In genomic region chr2:159256159-159256558, GRCh38 we compare ENCODE assay signal across 2 cellular contexts.
TF ChIP-seq lines count a peak whose summit lies in the region.

No MANE protein-coding gene starts in this region.

TF ChIP-seq in IMR-90, 13 proteins besides CTCF, POLR2A, EP300 and RAD21:
- TF ChIP-seq CHD1 (IDR thresholded peaks at IDR 0.05; ENCODE audit: low read depth, low read length), result no peak
- no peak for TF ChIP-seq MXI1 (IDR thresholded peaks at IDR 0.05; ENCODE audit: borderline replicate concordance, low read depth, low read length)
- TF ChIP-seq MAZ (IDR thresholded peaks at IDR 0.05; ENCODE audit: borderline replicate concordance, low read depth, low read length), result no peak
- TF ChIP-seq RCOR1 (IDR thresholded peaks at IDR 0.05; ENCODE audit: insufficient replicate concordance, low read length), result peak; percentile 29
- no peak for TF ChIP-seq ELK1 (IDR thresholded peaks at IDR 0.05; ENCODE audit: borderline replicate concordance, low read depth, low read length)
- no peak for TF ChIP-seq SMC3 (IDR thresholded peaks at IDR 0.05; ENCODE audit: low read depth, low read length)
- peak; percentile 35; the same call in 1 of the 2 replicates for TF ChIP-seq BHLHE40 (IDR thresholded peaks at IDR 0.05; ENCODE audit: low read depth, low read length)
- TF ChIP-seq MAFK (IDR thresholded peaks at IDR 0.05; ENCODE audit: low read depth, low read length), result no peak
- TF ChIP-seq USF2 (IDR thresholded peaks at IDR 0.05; ENCODE audit: low read depth, low read length), result no peak
- no peak for TF ChIP-seq NFE2L2 (IDR thresholded peaks at IDR 0.05; ENCODE audit: low read depth, low read length)
- TF ChIP-seq RFX5 (IDR thresholded peaks at IDR 0.05; ENCODE audit: low read depth, low read length), result no peak
- peak; percentile 88 for TF ChIP-seq CEBPB (IDR thresholded peaks at IDR 0.05; ENCODE audit: low read depth, low read length)
- TF ChIP-seq FOS (IDR thresholded peaks at IDR 0.05; ENCODE audit: low read depth, low read length), result peak; percentile 9; the same call in 1 of the 2 replicates

TF ChIP-seq in HepG2, 621 proteins besides CTCF, POLR2A, EP300 and RAD21:
- no peak for TF ChIP-seq PHF8 (CRISPR knock-in tag; IDR thresholded peaks at IDR 0.05)
- TF ChIP-seq, protein P1, sequence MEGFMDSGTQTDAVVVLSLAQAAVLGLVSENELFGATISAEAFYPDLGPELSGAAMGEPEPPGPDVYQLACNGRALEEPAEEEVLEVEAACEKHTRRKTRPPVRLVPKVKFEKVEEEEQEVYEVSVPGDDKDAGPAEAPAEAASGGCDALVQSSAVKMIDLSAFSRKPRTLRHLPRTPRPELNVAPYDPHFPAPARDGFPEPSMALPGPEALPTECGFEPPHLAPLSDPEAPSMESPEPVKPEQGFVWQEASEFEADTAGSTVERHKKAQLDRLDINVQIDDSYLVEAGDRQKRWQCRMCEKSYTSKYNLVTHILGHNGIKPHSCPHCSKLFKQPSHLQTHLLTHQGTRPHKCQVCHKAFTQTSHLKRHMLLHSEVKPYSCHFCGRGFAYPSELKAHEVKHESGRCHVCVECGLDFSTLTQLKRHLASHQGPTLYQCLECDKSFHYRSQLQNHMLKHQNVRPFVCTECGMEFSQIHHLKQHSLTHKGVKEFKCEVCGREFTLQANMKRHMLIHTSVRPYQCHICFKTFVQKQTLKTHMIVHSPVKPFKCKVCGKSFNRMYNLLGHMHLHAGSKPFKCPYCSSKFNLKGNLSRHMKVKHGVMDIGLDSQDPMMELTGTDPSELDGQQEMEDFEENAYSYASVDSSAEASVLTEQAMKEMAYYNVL (CRISPR knock-in tag; IDR thresholded peaks at IDR 0.05; ENCODE audit: borderline replicate concordance), result no peak
- no peak for TF ChIP-seq TOE1 (CRISPR knock-in tag; IDR thresholded peaks at IDR 0.05)
- TF ChIP-seq, protein P2, sequence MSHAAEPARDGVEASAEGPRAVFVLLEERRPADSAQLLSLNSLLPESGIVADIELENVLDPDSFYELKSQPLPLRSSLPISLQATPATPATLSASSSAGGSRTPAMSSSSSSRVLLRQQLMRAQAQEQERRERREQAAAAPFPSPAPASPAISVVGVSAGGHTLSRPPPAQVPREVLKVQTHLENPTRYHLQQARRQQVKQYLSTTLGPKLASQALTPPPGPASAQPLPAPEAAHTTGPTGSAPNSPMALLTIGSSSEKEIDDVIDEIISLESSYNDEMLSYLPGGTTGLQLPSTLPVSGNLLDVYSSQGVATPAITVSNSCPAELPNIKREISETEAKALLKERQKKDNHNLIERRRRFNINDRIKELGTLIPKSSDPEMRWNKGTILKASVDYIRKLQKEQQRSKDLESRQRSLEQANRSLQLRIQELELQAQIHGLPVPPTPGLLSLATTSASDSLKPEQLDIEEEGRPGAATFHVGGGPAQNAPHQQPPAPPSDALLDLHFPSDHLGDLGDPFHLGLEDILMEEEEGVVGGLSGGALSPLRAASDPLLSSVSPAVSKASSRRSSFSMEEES (CRISPR knock-in tag; IDR thresholded peaks at IDR 0.05), result no peak
